In genomic region chr2:46414701-46415100, GRCh38 we compare ENCODE assay signal across 31 cellular contexts.
"Had no signal": no experiment of that assay in that cellular context is flagged by ENCODE, and none has a peak within 500 bp of the region (broad histone marks: within the 10 kb centered on the region; RNA-seq: fewer than 3 reads in every experiment).

No MANE protein-coding gene starts in this region.

- H3K4me1 Mint-ChIP-seq: activated CD4-positive, alpha-beta memory T cell treated with anti-CD3 and anti-CD28 coated beads, Interleukin-2, amount 10 ng/mL, durations not matched to agents 7 days and 5 days; activated CD4-positive, alpha-beta T cell treated with anti-CD3 and anti-CD28 coated beads, Interleukin-2, amount 10 ng/mL, durations not matched to agents 7 days and 5 days; central memory CD8-positive, alpha-beta T cell; endodermal cell; T-helper 17 cell had no signal

- H3K4me3 ChIP-seq: coronary artery, dorsolateral prefrontal cortex, gastroesophageal sphincter, heart right ventricle had no signal

- H3K27ac Mint-ChIP-seq: activated CD4-positive, alpha-beta memory T cell treated with anti-CD3 and anti-CD28 coated beads, Interleukin-2, amount 10 ng/mL, durations not matched to agents 7 days and 5 days; activated CD4-positive, alpha-beta T cell treated with anti-CD3 and anti-CD28 coated beads, Interleukin-2, amount 10 ng/mL, durations not matched to agents 7 days and 5 days; activated naive CD8-positive, alpha-beta T cell; activated T-cell treated with anti-CD3 and anti-CD28 coated beads, Interleukin-2, amount 50 U/mL, for 24 hours; activated T-cell treated with anti-CD3 and anti-CD28 coated beads, Interleukin-2, amount 50 U/mL, for 72 hours; dendritic cell treated with granulocyte-macrophage colony-stimulating factor and Interleukin-4, amounts not matched to agents 40 ng/mL and 50 ng/mL, for 4 days; endodermal cell; T-helper 17 cell; T-helper 2 cell treated with Interferon-gamma antibody and Interleukin-4, amounts not matched to agents 5 μg/mL and 100 μg/mL, for 36 hours; WTC11 had no signal

- ATAC-seq: activated T-cell treated with anti-CD3 and anti-CD28 coated beads, Interleukin-2, amount 50 U/mL, for 72 hours; gastroesophageal sphincter; heart right ventricle; T-helper 17 cell; WTC11 had no signal

- H3K36me3 ChIP-seq: brain microvascular endothelial cell, esophagus squamous epithelium, gastroesophageal sphincter, heart right ventricle had no signal

- H3K27ac ChIP-seq: brain microvascular endothelial cell, coronary artery, dorsolateral prefrontal cortex, gastroesophageal sphincter, heart right ventricle, VCaP had no signal

- H3K27me3 Mint-ChIP-seq: activated CD4-positive, alpha-beta memory T cell treated with anti-CD3 and anti-CD28 coated beads, Interleukin-2, amount 10 ng/mL, durations not matched to agents 7 days and 5 days; activated CD4-positive, alpha-beta T cell treated with anti-CD3 and anti-CD28 coated beads, Interleukin-2, amount 10 ng/mL, durations not matched to agents 7 days and 5 days; activated naive CD8-positive, alpha-beta T cell; activated T-cell treated with anti-CD3 and anti-CD28 coated beads, Interleukin-2, amount 50 U/mL, for 24 hours; dendritic cell treated with granulocyte-macrophage colony-stimulating factor and Interleukin-4, amounts not matched to agents 40 ng/mL and 50 ng/mL, for 4 days had no signal

- H3K27me3 ChIP-seq: brain microvascular endothelial cell, dorsolateral prefrontal cortex, esophagus squamous epithelium, gastroesophageal sphincter, heart right ventricle had no signal

- H3K4me3 Mint-ChIP-seq: activated CD4-positive, alpha-beta memory T cell treated with anti-CD3 and anti-CD28 coated beads, Interleukin-2, amount 10 ng/mL, durations not matched to agents 7 days and 5 days; activated CD4-positive, alpha-beta T cell treated with anti-CD3 and anti-CD28 coated beads, Interleukin-2, amount 10 ng/mL, durations not matched to agents 7 days and 5 days; activated naive CD8-positive, alpha-beta T cell; activated T-cell treated with anti-CD3 and anti-CD28 coated beads, Interleukin-2, amount 50 U/mL, for 24 hours; activated T-cell treated with anti-CD3 and anti-CD28 coated beads, Interleukin-2, amount 50 U/mL, for 72 hours; central memory CD8-positive, alpha-beta T cell; dendritic cell treated with granulocyte-macrophage colony-stimulating factor and Interleukin-4, amounts not matched to agents 40 ng/mL and 50 ng/mL, for 4 days; endodermal cell; T-helper 17 cell; T-helper 2 cell treated with Interferon-gamma antibody and Interleukin-4, amounts not matched to agents 5 μg/mL and 100 μg/mL, for 36 hours; WTC11 had no signal

- DNase-seq: activated CD4-positive, alpha-beta memory T cell treated with anti-CD3 and anti-CD28 coated beads, Interleukin-2, amount 10 ng/mL, durations not matched to agents 7 days and 5 days; activated CD4-positive, alpha-beta T cell treated with anti-CD3 and anti-CD28 coated beads for 1 hour; activated CD4-positive, alpha-beta T cell treated with anti-CD3 and anti-CD28 coated beads for 4 hours; activated CD4-positive, alpha-beta T cell treated with anti-CD3 and anti-CD28 coated beads, Interleukin-2, amount 10 ng/mL, durations not matched to agents 7 days and 5 days; activated CD4-positive, alpha-beta T cell treated with anti-CD3 and anti-CD28 coated beads, Interleukin-2, amount 50 U/mL, for 4 hours; activated effector memory CD4-positive, alpha-beta T cell treated with Interleukin-2 at 50 U/mL for 16 hours; activated gamma-delta T cell treated with Interleukin-2 at 50 U/mL for 16 hours; activated naive CD4-positive, alpha-beta T cell treated with anti-CD3 and anti-CD28 coated beads, Interleukin-2, amount 50 U/mL, for 16 hours; activated naive CD4-positive, alpha-beta T cell treated with Interleukin-2 at 50 U/mL for 16 hours; activated T-cell treated with anti-CD3 and anti-CD28 coated beads, Interleukin-2, amount 50 U/mL, for 24 hours; activated T-cell treated with anti-CD3 and anti-CD28 coated beads, Interleukin-2, amount 50 U/mL, for 72 hours; amniotic stem cell; anterior cingulate cortex; brain microvascular endothelial cell; dorsolateral prefrontal cortex; effector memory CD4-positive, alpha-beta T cell; endodermal cell; erythroblast; esophagus squamous epithelium; foreskin melanocyte; heart right ventricle; T-helper 1 cell; T-helper 17 cell had no signal
